8 cellular contexts compared by ENCODE assay signal in the genomic region with DNA sequence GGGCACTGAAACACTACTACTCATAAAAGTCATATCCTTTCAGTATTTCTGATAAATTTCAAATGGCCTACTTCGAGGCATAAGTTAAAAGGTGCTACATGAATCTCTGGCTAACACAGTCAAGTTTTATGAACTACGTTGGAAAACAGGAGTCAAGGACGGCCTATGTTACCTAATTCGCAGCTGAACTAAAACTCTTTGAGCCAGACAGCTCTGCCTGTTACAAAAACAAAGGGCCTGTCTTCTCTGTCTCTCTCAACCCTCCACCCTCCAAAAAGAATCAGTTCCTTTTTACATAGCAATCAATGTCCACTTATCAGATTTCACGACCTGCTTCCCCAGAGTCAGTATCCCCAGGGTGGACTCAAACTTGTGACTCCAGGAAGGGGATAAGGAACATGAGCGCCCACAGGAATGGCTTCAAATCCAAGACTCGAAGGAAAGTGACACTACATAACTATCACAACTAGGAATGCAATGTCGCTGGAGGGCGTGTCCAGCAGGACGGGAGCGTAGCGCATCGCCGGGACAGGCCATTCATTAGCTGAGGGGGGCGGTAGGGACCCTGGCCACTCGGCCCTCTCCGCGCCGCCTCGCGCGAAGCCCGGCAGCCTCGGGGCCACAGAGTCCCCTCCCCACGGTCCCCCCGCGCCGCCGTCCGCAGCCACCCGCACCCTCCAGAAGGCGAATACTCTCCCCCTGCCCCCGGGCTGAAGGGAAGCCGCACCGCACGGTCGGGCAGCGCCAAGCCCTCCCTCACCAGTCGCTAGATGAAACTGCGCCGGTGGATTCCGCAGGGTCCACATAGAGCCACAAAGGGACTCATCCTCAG. TPM values are rescaled to one million over a fixed set of nuclear protein-coding genes. Genes with fewer than 3 reads are reported as not detected.
DNase-seq lines count a peak whose midpoint lies in the region; ATAC-seq, FAIRE-seq and TF ChIP-seq lines count a peak whose summit lies in the region.

No MANE protein-coding gene starts in this region.

- CTCF ChIA-PET in GM12878 (lab: Yijun Ruan, JAX) = interaction anchor here (4.0 kb wide), 1 partner anchor 819 kb away, joined by 39 read pairs; the partner anchor contains the start of genes DOP1A and UBE3D

- peaks cover 37% of the 10 kb centered on the region for H3K79me2 ChIP-seq in OCI-LY1 (ENCODE audit: insufficient read depth, low read length)
- peaks cover 48% of the 10 kb centered on the region for H3K79me2 ChIP-seq in GM12878 (ENCODE audit: control insufficient read depth, insufficient read depth, low read length)

- intact Hi-C loops in GM12878 (cut with micrococcal nuclease; ENCODE audit: unreplicated experiment) = loop anchor here (10.0 kb wide), 1 partner anchor 948 kb away; the partner anchor contains the start of genes PGM3 and RWDD2A
- intact Hi-C loops in sciatic nerve (cut with DNase I) = no loop called here

- WGBS in GM12878 (ENCODE audit: insufficient coverage, insufficient replicate concordance, low lambda C conversion rate, missing lambda C conversion rate) = under 1% methylated on average over 27 of the region's 42 CpGs
- no CpG with 5 or more reads among the region's 42 CpGs for WGBS in iPS DF 6.9 (ENCODE audit: insufficient coverage, insufficient read length)

- no peak for TF ChIP-seq CTCF in OCI-LY1 (IDR thresholded peaks at IDR 0.05; ENCODE audit: low read length)
- no peak for TF ChIP-seq CTCF in GM12878 (IDR thresholded peaks at IDR 0.05 in 2 of 3, conservative IDR thresholded peaks at IDR 0.05 in 1 of 3; ENCODE audit: control insufficient read depth in 2 of 3, extremely low read depth in 1 of 3, insufficient read depth in 1 of 3, low read depth in 3 of 3, low read length in 3 of 3)

- H3K4me1 ChIP-seq in OCI-LY1 (ENCODE audit: insufficient read depth, low read length, severe bottlenecking) = peaks cover 32% of the 10 kb centered on the region
- H3K4me1 ChIP-seq in GM12878 (ENCODE audit: control insufficient read depth, insufficient read depth, low read length) = peaks cover 6% of the 10 kb centered on the region; the same call in 1 of the 2 replicates
- no peaks in the 10 kb centered on the region for H3K4me1 ChIP-seq in iPS DF 6.9 (ENCODE audit: control insufficient read depth, insufficient read depth, low read length)

- TSS peak; percentile 63 for BruUV-seq in GM12878 (replicated peaks; lab: Mats Ljungman, UMichigan)

- no peak for TF ChIP-seq EP300 in GM12878 (IDR thresholded peaks at IDR 0.05; ENCODE audit: borderline replicate concordance in 1 of 2, control insufficient read depth in 1 of 2, low read depth in 2 of 2, low read length in 2 of 2)

- peak overlapping the region; percentile 31; the same call in 1 of the 2 replicates for H2AFZ ChIP-seq in OCI-LY1 (ENCODE audit: low read length)
- H2AFZ ChIP-seq in GM12878 (ENCODE audit: control insufficient read depth, low read depth, low read length) = peak overlapping the region; percentile 96

- no peaks in the 10 kb centered on the region for H3K9me2 ChIP-seq in OCI-LY1 (ENCODE audit: low read depth, low read length)

- H3K27me3 ChIP-seq in OCI-LY1 (ENCODE audit: insufficient read depth, low read length) = no peaks in the 10 kb centered on the region
- no peaks in the 10 kb centered on the region for H3K27me3 ChIP-seq in GM12878 (replicated peaks in 1 of 2; ENCODE audit: control insufficient read depth in 2 of 2, insufficient read depth in 2 of 2, low read length in 1 of 2)
- H3K27me3 ChIP-seq in iPS DF 6.9 (ENCODE audit: control insufficient read depth, insufficient read depth, low read length) = no peaks in the 10 kb centered on the region

- ATAC-seq in GM19395 (IDR thresholded peaks at IDR 0.05; ENCODE audit: unreplicated experiment) (peak; percentile 56), HG03432 (IDR thresholded peaks at IDR 0.05; ENCODE audit: unreplicated experiment) (peak; percentile 53), GM12878 (peak; percentile 76), sciatic nerve (peak; percentile 66)

- no peak for FAIRE-seq in GM12878 (lab: Jason Lieb, UNC)

- no peaks in the 10 kb centered on the region for H3F3A ChIP-seq in OCI-LY1 (ENCODE audit: insufficient read depth, low read length)

- H3K4me2 ChIP-seq in OCI-LY1 (ENCODE audit: low read length) = peak overlapping the region; percentile 87
- H3K4me2 ChIP-seq in GM12878 (ENCODE audit: control insufficient read depth, insufficient read depth) = peak overlapping the region; percentile 19

- no peak for TF ChIP-seq RAD21 in GM12878 (IDR thresholded peaks at IDR 0.05; ENCODE audit: insufficient read depth, low read depth, low read length)

- RAD21 ChIA-PET in GM12878 (lab: Charles Lee; ENCODE audit: unreplicated experiment) = interaction anchor here (0.6 to 2.9 kb wide), 2 partner anchors 633 to 819 kb away, joined by 3 to 20 read pairs; partner anchors contain the start of genes DOP1A and UBE3D

- POLR2A ChIA-PET in GM12878 (lab: Charles Lee) = interaction anchor here (1.3 to 1.6 kb wide), 2 partner anchors 818 to 821 kb away, joined by 3 read pairs; no protein-coding TSS in a partner anchor

- H3K9me3 ChIP-seq in OCI-LY1 (ENCODE audit: low read length) (no peaks in the 10 kb centered on the region), GM12878 (replicated peaks; ENCODE audit: control insufficient read depth, insufficient read depth, low read length) (no peaks in the 10 kb centered on the region), iPS DF 6.9 (ENCODE audit: control insufficient read depth, insufficient read depth, low read length) (no peaks in the 10 kb centered on the region)

- no peak; the same call in 1 of the 2 replicates for TF ChIP-seq POLR2A in GM12878 (IDR thresholded peaks at IDR 0.05; ENCODE audit: low read depth, low read length)

- H4K20me1 ChIP-seq in OCI-LY1 (ENCODE audit: insufficient read depth, low read length) = no peaks in the 10 kb centered on the region
- H4K20me1 ChIP-seq in GM12878 (ENCODE audit: control insufficient read depth, insufficient read depth) = no peaks in the 10 kb centered on the region

- peak overlapping the region; percentile 92 for H3K4me3 ChIP-seq in OCI-LY1 (ENCODE audit: low read depth, low read length, poor library complexity, severe bottlenecking)
- peak overlapping the region; percentile 76 for H3K4me3 ChIP-seq in GM12878
- H3K4me3 ChIP-seq in iPS DF 6.9 (ENCODE audit: low read length) = peak overlapping the region; percentile 75

- H3K9ac ChIP-seq in OCI-LY1 (ENCODE audit: low read length) (peak overlapping the region; percentile 90), GM12878 (ENCODE audit: control insufficient read depth, insufficient read depth, low read length) (peak overlapping the region; percentile 81)

- peak; percentile 78 for DNase-seq in EH (ENCODE audit: low read depth)
- DNase-seq in GM12878 (ENCODE audit: low read depth, low spot score) = no peak
- no peak for DNase-seq in iPS DF 6.9 (ENCODE audit: low read depth, low spot score)
- DNase-seq in sciatic nerve (ENCODE audit: low spot score) = peak; percentile 74
- no peak for DNase-seq in NCI-H2081 treated with DMSO at 0.1 percent for 48 hours (lab: John Stamatoyannopoulos, UW)

- H3K36me3 ChIP-seq in OCI-LY1 (ENCODE audit: insufficient read depth, low read length) (no peaks in the 10 kb centered on the region; the same call in 1 of the 2 replicates), GM12878 (ENCODE audit: control insufficient read depth in 2 of 2, insufficient read depth in 2 of 2, low read length in 1 of 2) (no peaks in the 10 kb centered on the region), iPS DF 6.9 (ENCODE audit: control insufficient read depth, insufficient read depth, low read length) (no peaks in the 10 kb centered on the region)

- peak overlapping the region; percentile 25 for H3K27ac ChIP-seq in OCI-LY1 (ENCODE audit: low read depth, low read length, poor library complexity, severe bottlenecking)
- H3K27ac ChIP-seq in GM12878 (ENCODE audit: control insufficient read depth, insufficient read depth) = peak overlapping the region; percentile 76
- H3K27ac ChIP-seq in iPS DF 6.9 (ENCODE audit: low read length) = no peak overlapping the region

- in situ Hi-C loops in GM12878 (cut with MboI) = loop anchor here (5.0 to 10.0 kb wide), 2 partner anchors 810 to 958 kb away; no protein-coding TSS in a partner anchor

- SMC1A ChIA-PET in GM12878 (lab: Charles Lee; ENCODE audit: uncharacterized antibody, unreplicated experiment) = interaction anchor here (1.0 to 1.1 kb wide), 2 partner anchors 15 to 19 kb away, joined by 3 read pairs; no protein-coding TSS in a partner anchor

TF ChIP-seq in GM12878, 131 proteins besides CTCF, POLR2A, EP300 and RAD21 (continues in another document):
- TF ChIP-seq KDM1A (IDR thresholded peaks at IDR 0.05; ENCODE audit: borderline replicate concordance) = no peak
- TF ChIP-seq BACH1 (IDR thresholded peaks at IDR 0.05; ENCODE audit: borderline replicate concordance) = no peak
- TF ChIP-seq SPI1 (IDR thresholded peaks at IDR 0.05; ENCODE audit: borderline replicate concordance, insufficient read depth, low read depth, low read length) = peak; percentile 77; the same call in 1 of the 2 replicates
- no peak for TF ChIP-seq RBBP5 (conservative IDR thresholded peaks at IDR 0.05)
- no peak for TF ChIP-seq ZZZ3 (IDR thresholded peaks at IDR 0.05; ENCODE audit: control insufficient read depth, insufficient read length, low read depth)
- no peak for TF ChIP-seq ZSCAN29 (IDR thresholded peaks at IDR 0.05)
- no peak for TF ChIP-seq STAT1 (conservative IDR thresholded peaks at IDR 0.05)

RNA-seq across cellular contexts. Expression of gene IBTK, which starts 0.5 kb away (rescaled TPM):
- 72.1 and 76.1 TPM in 2 replicates for total RNA-seq in GM12878 (2013; cell fraction: nucleolus; rRNA removed)
- total RNA-seq in GM12878 (2014; rRNA removed) (22.4 and 30.3 TPM in 2 replicates), GM12878 (2014; rRNA removed; fragmentation: Illumina TruSeq; extraction: Trizol) (32.1 and 35.3 TPM in 2 replicates), GM12878 (2021) (22.0 and 23.5 TPM in 2 replicates), sciatic nerve (38.2 TPM)
- 8.9 TPM for polyA plus RNA-seq in GM12878 (2011; ENCODE audit: low read depth)
- polyA plus RNA-seq in GM12878 (2011; rRNA removed) (26.2 and 43.0 TPM in 2 replicates), GM12878 (2014; fragmentation: Illumina TruSeq; extraction: Trizol) (23.5 and 34.4 TPM in 2 replicates), GM12878 (2014; fragmentation: Nextera tagmentation; extraction: Ambion mirVana) (10 to 100 TPM; 12.0 to 16.6 TPM), GM12878 (2014; rRNA removed) (12.6 and 16.0 TPM in 2 replicates), GM12878 (2016; fragmentation: Nextera tagmentation; extraction: Ambion mirVana) (10 to 100 TPM; 17.5 to 19.4 TPM)
- polyA plus RNA-seq in GM12878 (2011; cell fraction: cytosol; rRNA removed) = 8.0 TPM in 2 replicates
- polyA plus RNA-seq in GM12878 (2011; cell fraction: nucleus; rRNA removed) = 12.0 and 12.2 TPM in 2 replicates
- 14.1 and 18.8 TPM in 2 replicates for polyA plus RNA-seq in GM12878 (2012)
- 42.7 and 51.1 TPM in 2 replicates for polyA minus RNA-seq in GM12878 (2011; rRNA and poly(A)+ RNA removed)
- polyA minus RNA-seq in GM12878 (2011; cell fraction: cytosol; rRNA and poly(A)+ RNA removed) = 14.7 and 21.6 TPM in 2 replicates
- 19.3 and 28.3 TPM in 2 replicates for polyA minus RNA-seq in GM12878 (2011; cell fraction: nucleus; rRNA and poly(A)+ RNA removed)

Comparison
In these comparisons a context has a peak if more than half of its experiments do, and no peak if none do; other contexts are left out.
1. DNase-seq: peak in EH (single experiment) and sciatic nerve (single experiment); none in GM12878 (single experiment), iPS DF 6.9 (single experiment) and NCI-H2081 treated with DMSO at 0.1 percent for 48 hours (single experiment).
2. Peak in every context shown above with its lines, with median percentiles within 50 percentile points of each other: ATAC-seq and H3K4me3 ChIP-seq.